ENCODE assay signal across 15 cellular contexts in genomic region chr2:111227716-111228141, GRCh38.
A peak's percentile ranks its signal among the peaks of the same experiment; 100 is the strongest.
DNase-seq lines count a peak whose midpoint lies in the region; ATAC-seq, FAIRE-seq and TF ChIP-seq lines count a peak whose summit lies in the region.
"Had no signal": no experiment of that assay in that cellular context is flagged by ENCODE, and none has a peak within 500 bp of the region (broad histone marks: within the 10 kb centered on the region; RNA-seq: fewer than 3 reads in every experiment).

No MANE protein-coding gene starts in this region.

- no peaks in the 10 kb centered on the region for H3K9me3 ChIP-seq in GM23248 (ENCODE audit: low read depth)
- H3K9me3 ChIP-seq in pancreas: no peaks in the 10 kb centered on the region

- peak in 3 of 4 donors; percentile 34 to 50 (median 45) for ATAC-seq in pancreas
- ATAC-seq: activated CD8-positive, alpha-beta memory T cell treated with anti-CD3 and anti-CD28 coated beads, Interleukin-2, amount 10 ng/mL, durations not matched to agents 7 days and 5 days; natural killer cell treated with Interleukin-12 subunit alpha and Interleukin-12 subunit beta and Interleukin-15 and Interleukin-18, amount 100 ng/mL, for 72 hours had no signal

- H3K79me2 ChIP-seq in GM23248 (ENCODE audit: insufficient read depth): peaks cover 10% of the 10 kb centered on the region; the same call in 1 of the 2 replicates

- H3K27me3 ChIP-seq in GM23248 (replicated peaks; ENCODE audit: insufficient read depth) (no peaks in the 10 kb centered on the region), pancreas (no peaks in the 10 kb centered on the region)

- H3K4me3 ChIP-seq in GM23248 (peak overlapping the region; percentile 15; the same call in 1 of the 2 replicates), fibroblast of the aortic adventitia (ENCODE audit: low read depth, low read length) (no peak overlapping the region), pancreas (no peak overlapping the region)

- no peak for TF ChIP-seq CTCF in fibroblast of the aortic adventitia (IDR thresholded peaks at IDR 0.05; ENCODE audit: insufficient read depth, low read length)
- no peak for TF ChIP-seq CTCF in pancreas (IDR thresholded peaks at IDR 0.05)

- H3F3A ChIP-seq in GM23248 (ENCODE audit: insufficient read depth): peaks cover 35% of the 10 kb centered on the region

- in situ Hi-C loops in GM23248 (cut with MboI): no loop called here

- peak overlapping the region; percentile 15 for H3K4me2 ChIP-seq in GM23248 (ENCODE audit: unreplicated experiment)

- H2AFZ ChIP-seq in GM23248: no peak overlapping the region

- H3K36me3 ChIP-seq in GM23248 (ENCODE audit: low read depth): peaks cover 6% of the 10 kb centered on the region; the same call in 1 of the 2 replicates
- H3K36me3 ChIP-seq in pancreas: no peaks in the 10 kb centered on the region

- H3K27ac ChIP-seq in GM23248 (peak overlapping the region; percentile 66), pancreas (no peak overlapping the region)

- peaks cover 24% of the 10 kb centered on the region for H3K4me1 ChIP-seq in GM23248 (ENCODE audit: insufficient read depth)
- H3K4me1 ChIP-seq in pancreas: no peaks in the 10 kb centered on the region

- H3K9ac ChIP-seq in GM23248: peak overlapping the region; percentile 37; the same call in 1 of the 2 replicates

- DNase-seq in GM23248: peak; percentile 73
- peak; percentile 92 for DNase-seq in RPMI7951 (ENCODE audit: low read depth)
- peak; percentile 68 for DNase-seq in fibroblast of the aortic adventitia (ENCODE audit: low read depth)
- no peak for DNase-seq in pancreas
- DNase-seq in head of caudate nucleus: no peak
- no peak for DNase-seq in T-helper 9 cell
- no peak for DNase-seq in NCI-H82 treated with DMSO at 0.1 percent for 48 hours (lab: John Stamatoyannopoulos, UW; ENCODE audit: unreplicated experiment)
- no peak for DNase-seq in globus pallidus (ENCODE audit: low spot score)
- DNase-seq: activated CD8-positive, alpha-beta memory T cell treated with anti-CD3 and anti-CD28 coated beads, Interleukin-2, amount 10 ng/mL, durations not matched to agents 7 days and 5 days; GF-D8; glutamatergic neuron; NCI-H446 treated with DMSO at 0.1 percent for 48 hours; stimulated activated CD4-positive, alpha-beta T cell treated with anti-CD3 and anti-CD28 coated beads, Interleukin-2, amount 100 ng/mL, for 24 hours; substantia nigra had no signal

- intact Hi-C loops in pancreas (cut with DNase I): no loop called here
- intact Hi-C loops in head of caudate nucleus (cut with DNase I): no loop called here

- no peaks in the 10 kb centered on the region for H3K9me2 ChIP-seq in GM23248 (ENCODE audit: insufficient read depth)

- 55 to 60% methylated on average over 6 of the region's 6 CpGs for WGBS in GM23248 (ENCODE audit: low coverage in 1 of 2, low lambda C conversion rate in 2 of 2, missing lambda C conversion rate in 2 of 2), 2 experiments
- WGBS in pancreas, 2 donors: 69 to 74% methylated on average over 6 of the region's 6 CpGs

- H4K20me1 ChIP-seq in GM23248 (ENCODE audit: insufficient read depth): no peaks in the 10 kb centered on the region

- no peak for FAIRE-seq in pancreas (lab: Jason Lieb, UNC)

Comparison
In these comparisons a context has a peak if more than half of its experiments do, and no peak if none do; other contexts are left out.
1. DNase-seq: peak in GM23248 (single experiment), RPMI7951 (single experiment) and fibroblast of the aortic adventitia (single experiment); none in pancreas (0 of 6), head of caudate nucleus (0 of 42), T-helper 9 cell (single experiment), NCI-H82 treated with DMSO at 0.1 percent for 48 hours (single experiment) and globus pallidus (single experiment).